ENCODE assay signal across 17 cellular contexts in the genomic region with DNA sequence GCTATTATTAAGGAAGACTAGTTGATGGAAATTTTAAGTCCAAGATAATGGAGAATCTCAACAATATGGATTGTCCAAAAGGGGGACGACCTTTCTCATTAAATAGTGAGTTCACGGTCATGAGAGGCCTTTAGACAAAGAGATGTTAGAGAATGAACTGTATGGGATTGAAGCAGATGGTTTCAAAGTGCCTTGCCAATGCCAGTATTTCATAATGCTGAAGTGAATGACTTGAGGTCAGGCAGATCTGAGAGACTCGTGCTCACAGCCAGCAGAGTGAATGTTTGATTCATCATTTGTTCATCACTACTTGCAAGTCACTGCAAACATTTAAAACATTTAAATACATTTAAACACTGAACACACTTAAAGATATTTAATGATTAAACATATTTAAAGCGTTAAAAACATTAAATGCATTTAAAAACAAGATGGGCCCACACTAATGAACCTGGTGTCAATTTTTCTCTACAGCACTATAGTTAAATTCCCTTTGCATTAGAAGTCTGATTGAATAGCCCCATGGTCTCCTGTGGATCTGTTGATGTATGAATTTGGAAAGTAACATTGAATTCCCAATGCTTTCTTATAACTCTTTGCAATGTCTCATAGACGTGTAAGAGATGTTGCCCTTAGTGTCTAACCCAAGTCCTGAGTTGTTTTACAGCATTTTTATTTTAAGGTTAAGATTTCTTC.
DNase-seq lines count a peak whose midpoint lies in the region; ATAC-seq and TF ChIP-seq lines count a peak whose summit lies in the region.
"Had no signal": no experiment of that assay in that cellular context is flagged by ENCODE, and none has a peak within 500 bp of the region (broad histone marks: within the 10 kb centered on the region; RNA-seq: fewer than 3 reads in every experiment).

No MANE protein-coding gene starts in this region.

- H3K27me3 Mint-ChIP-seq in activated T-cell treated with anti-CD3 and anti-CD28 coated beads, Interleukin-2, amount 50 U/mL, for 24 hours: peaks cover 2% of the 10 kb centered on the region
- H3K27me3 Mint-ChIP-seq in CD14-positive monocyte (ENCODE audit: low read depth in 3 of 3): peaks cover 2 to 5% (median 3%) of the 10 kb centered on the region in 3 donors

- POLR2A ChIA-PET in AG04450 (lab: Yijun Ruan, JAX): no interaction called here

- CTCF ChIA-PET in AG04450 (lab: Charles Lee) (no interaction called here), mammary epithelial cell (lab: Charles Lee; ENCODE audit: low non-redundant PET) (no interaction called here)

- no peaks in the 10 kb centered on the region for H3K36me3 ChIP-seq in mammary epithelial cell (ENCODE audit: insufficient read depth, low read length)
- H3K36me3 ChIP-seq in tibial nerve: no peaks in the 10 kb centered on the region
- H3K36me3 ChIP-seq: BE2C, heart left ventricle, lower lobe of right lung had no signal

- H3K4me3 ChIP-seq in AG04450 (ENCODE audit: low read depth, low read length): no peak overlapping the region
- H3K4me3 ChIP-seq in mammary epithelial cell (replicated peaks in 1 of 3; ENCODE audit: insufficient read depth in 1 of 3, low read depth in 2 of 3, low read length in 3 of 3): no peak overlapping the region
- no peak overlapping the region for H3K4me3 ChIP-seq in tibial nerve
- H3K4me3 ChIP-seq: heart left ventricle, lower lobe of right lung had no signal

- H3K4me3 Mint-ChIP-seq in activated T-cell treated with anti-CD3 and anti-CD28 coated beads, Interleukin-2, amount 50 U/mL, for 24 hours: no peak overlapping the region
- peak overlapping the region in 1 of 2 donors; percentile 16 for H3K4me3 Mint-ChIP-seq in CD14-positive monocyte
- H3K4me3 Mint-ChIP-seq: dendritic cell treated with granulocyte-macrophage colony-stimulating factor and Interleukin-4, amounts not matched to agents 40 ng/mL and 50 ng/mL, for 4 days; T-helper 17 cell had no signal

- peak; percentile 82 for ATAC-seq in left ventricle myocardium superior
- ATAC-seq: lower lobe of right lung, T-helper 17 cell had no signal

- H3K4me2 ChIP-seq in mammary epithelial cell (ENCODE audit: insufficient read depth, low read depth, low read length): peak overlapping the region; percentile 60
- H3K4me2 ChIP-seq: KMS-11 had no signal

- H3K79me2 ChIP-seq in mammary epithelial cell (ENCODE audit: insufficient read depth, low read length): peaks cover 22% of the 10 kb centered on the region

- no peaks in the 10 kb centered on the region for H3K27me3 ChIP-seq in AG04450 (ENCODE audit: control insufficient read depth, insufficient read depth, low read length)
- H3K27me3 ChIP-seq in mammary epithelial cell (ENCODE audit: insufficient read depth, low read length): no peaks in the 10 kb centered on the region
- H3K27me3 ChIP-seq in tibial nerve: no peaks in the 10 kb centered on the region
- H3K27me3 ChIP-seq: BE2C, heart left ventricle had no signal

- no peak overlapping the region for H2AFZ ChIP-seq in mammary epithelial cell (ENCODE audit: low read depth, low read length)

- H3K9me3 ChIP-seq in AG04450 (ENCODE audit: control insufficient read depth, insufficient read depth, low read length) (no peaks in the 10 kb centered on the region), mammary epithelial cell (replicated peaks; ENCODE audit: insufficient read depth, low read length) (no peaks in the 10 kb centered on the region), tibial nerve (no peaks in the 10 kb centered on the region)
- H3K9me3 ChIP-seq: BE2C, heart left ventricle, lower lobe of right lung had no signal

- intact Hi-C loops in mammary epithelial cell (cut with micrococcal nuclease) (loop anchor here (2.0 to 10.0 kb wide), 4 partner anchors 48 to 99 kb away; no protein-coding TSS in a partner anchor), left ventricle myocardium superior (cut with micrococcal nuclease) (no loop called here), CD14-positive monocyte (cut with micrococcal nuclease) (no loop called here)

- dilution Hi-C loops in mammary epithelial cell (cut with HindIII; ENCODE audit: low sequenced_read_pairs): no loop called here

- no peaks in the 10 kb centered on the region for H4K20me1 ChIP-seq in mammary epithelial cell (ENCODE audit: insufficient read depth, low read length)

- in situ Hi-C loops in mammary epithelial cell (cut with MboI; ENCODE audit: low sequenced_read_pairs in 2 of 2): no loop called here

- no peak overlapping the region for H3K27ac ChIP-seq in AG04450 (ENCODE audit: low read depth, low read length)
- H3K27ac ChIP-seq in mammary epithelial cell (ENCODE audit: insufficient read depth, low read depth, low read length): peak overlapping the region; percentile 57
- peak overlapping the region in 2 of 4 donors; percentile 40 to 70 for H3K27ac ChIP-seq in tibial nerve
- H3K27ac ChIP-seq: KMS-11, lower lobe of right lung had no signal

- TF ChIP-seq POLR2A in tibial nerve (IDR thresholded peaks at IDR 0.05): no peak

- peak overlapping the region; percentile 24 for H3K9ac ChIP-seq in mammary epithelial cell (ENCODE audit: insufficient read depth, low read length)
- H3K9ac ChIP-seq: KMS-11 had no signal

- H3K36me3 Mint-ChIP-seq in activated T-cell treated with anti-CD3 and anti-CD28 coated beads, Interleukin-2, amount 50 U/mL, for 24 hours (ENCODE audit: low read depth): no peaks in the 10 kb centered on the region
- H3K36me3 Mint-ChIP-seq in CD14-positive monocyte: no peaks in the 10 kb centered on the region

- WGBS in mammary epithelial cell (ENCODE audit: low coverage, missing lambda C conversion rate): 5% methylated on average over 5 of the region's 5 CpGs
- WGBS in tibial nerve, 2 donors: 51 to 52% methylated on average over 5 of the region's 5 CpGs

- DNase-seq in AG04450 (ENCODE audit: low read depth, low spot score) (peak; percentile 27), HT1080 (ENCODE audit: low read depth) (peak; percentile 51), mammary epithelial cell (peak; percentile 85), left ventricle myocardium superior (no peak), CD14-positive monocyte (ENCODE audit: low spot score) (no peak), DMS79 (lab: John Stamatoyannopoulos, UW) (no peak), tibial nerve (ENCODE audit: low spot score in 2 of 2) (no peak)
- DNase-seq in activated T-cell treated with anti-CD3 and anti-CD28 coated beads, Interleukin-2, amount 50 U/mL, for 24 hours: no peak
- DNase-seq: activated naive CD4-positive, alpha-beta T cell treated with Interleukin-2 at 50 U/mL for 16 hours; BE2C; lower lobe of right lung; NCI-H2081 treated with DMSO at 0.1 percent for 48 hours; occipital lobe; T-helper 17 cell had no signal

- no peak overlapping the region for H3K27ac Mint-ChIP-seq in activated T-cell treated with anti-CD3 and anti-CD28 coated beads, Interleukin-2, amount 50 U/mL, for 24 hours
- no peak overlapping the region for H3K27ac Mint-ChIP-seq in CD14-positive monocyte
- H3K27ac Mint-ChIP-seq: dendritic cell treated with granulocyte-macrophage colony-stimulating factor and Interleukin-4, amounts not matched to agents 40 ng/mL and 50 ng/mL, for 4 days; T-helper 17 cell had no signal

- TF ChIP-seq CTCF in AG04450 (IDR thresholded peaks at IDR 0.05; ENCODE audit: low read depth, low read length): no peak
- TF ChIP-seq CTCF in mammary epithelial cell (conservative IDR thresholded peaks at IDR 0.05 in 1 of 2, IDR thresholded peaks at IDR 0.05 in 1 of 2; ENCODE audit: extremely low read depth in 1 of 2, insufficient read depth in 1 of 2, low read depth in 1 of 2, low read length in 2 of 2): no peak
- no peak for TF ChIP-seq CTCF in CD14-positive monocyte (IDR thresholded peaks at IDR 0.05)
- TF ChIP-seq CTCF in tibial nerve (IDR thresholded peaks at IDR 0.05): no peak

- H3K4me1 Mint-ChIP-seq in activated T-cell treated with anti-CD3 and anti-CD28 coated beads, Interleukin-2, amount 50 U/mL, for 24 hours (ENCODE audit: low read depth): no peaks in the 10 kb centered on the region
- no peaks in the 10 kb centered on the region for H3K4me1 Mint-ChIP-seq in CD14-positive monocyte
- H3K4me1 Mint-ChIP-seq: T-helper 17 cell had no signal

- BruUV-seq in mammary epithelial cell (replicated peaks; lab: Mats Ljungman, UMichigan): no TSS peak

- TF ChIP-seq EP300 in tibial nerve (IDR thresholded peaks at IDR 0.05): no peak

- H3K4me1 ChIP-seq in mammary epithelial cell (ENCODE audit: insufficient read depth, low read length): peaks cover 31% of the 10 kb centered on the region
- H3K4me1 ChIP-seq in tibial nerve: peaks cover 0 to 29% (median 4%) of the 10 kb centered on the region in 4 donors
- H3K4me1 ChIP-seq: BE2C, lower lobe of right lung had no signal

- H3K9me3 Mint-ChIP-seq in activated T-cell treated with anti-CD3 and anti-CD28 coated beads, Interleukin-2, amount 50 U/mL, for 24 hours: no peaks in the 10 kb centered on the region
- H3K9me3 Mint-ChIP-seq in CD14-positive monocyte: peaks cover 0 to 3% (median 0%) of the 10 kb centered on the region in 7 donors
- H3K9me3 Mint-ChIP-seq: dendritic cell treated with granulocyte-macrophage colony-stimulating factor and Interleukin-4, amounts not matched to agents 40 ng/mL and 50 ng/mL, for 4 days had no signal

Comparison
In these comparisons a context has a peak if more than half of its experiments do, and no peak if none do; other contexts are left out.
1. DNase-seq: peak in AG04450 (single experiment), HT1080 (single experiment) and mammary epithelial cell (single experiment); none in left ventricle myocardium superior (single experiment), activated T-cell treated with anti-CD3 and anti-CD28 coated beads, Interleukin-2, amount 50 U/mL, for 24 hours (single experiment), CD14-positive monocyte (single experiment), DMS79 (single experiment) and tibial nerve (0 of 2).